In the genomic region with DNA sequence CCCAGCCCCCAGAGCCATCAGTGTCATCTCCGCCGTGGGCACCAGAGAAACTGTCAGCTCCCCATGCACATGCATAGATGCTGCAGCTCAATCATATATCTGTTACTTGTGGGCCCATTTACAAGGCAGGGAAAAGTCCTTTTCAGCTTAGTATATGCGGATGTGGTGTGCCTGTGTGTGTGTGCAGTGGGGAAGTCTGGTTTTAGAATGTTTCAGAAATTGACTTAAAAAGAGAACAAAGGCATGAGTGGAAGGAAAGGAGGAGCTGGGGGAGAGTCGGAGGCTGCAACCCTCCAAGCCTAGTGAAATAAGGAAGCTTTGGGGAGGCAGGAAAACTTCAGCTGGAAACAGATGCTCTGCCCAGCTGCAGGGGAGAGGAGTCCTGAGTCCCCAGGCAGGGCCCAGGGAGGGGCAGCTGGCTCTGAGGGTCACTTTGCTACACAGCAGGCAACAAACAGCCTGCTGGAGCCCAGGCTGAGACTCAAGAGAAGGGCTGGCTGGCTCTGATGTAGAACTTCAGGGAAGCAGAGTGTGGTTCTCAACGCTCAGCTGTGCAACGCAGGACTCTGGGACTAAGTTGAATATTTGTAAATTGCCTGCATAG, we compare ENCODE assay signal across 24 cellular contexts. TPM values are rescaled to one million over a fixed set of nuclear protein-coding genes. Genes with fewer than 3 reads are reported as not detected.
DNase-seq lines count a peak whose midpoint lies in the region; ATAC-seq and TF ChIP-seq lines count a peak whose summit lies in the region.
"Had no signal": no experiment of that assay in that cellular context is flagged by ENCODE, and none has a peak within 500 bp of the region (broad histone marks: within the 10 kb centered on the region; RNA-seq: fewer than 3 reads in every experiment).

No MANE protein-coding gene starts in this region.

- H3K9me3 Mint-ChIP-seq in natural killer cell treated with Interleukin-12 subunit alpha and Interleukin-12 subunit beta and Interleukin-15 and Interleukin-18, amount 100 ng/mL, for 72 hours: no peaks in the 10 kb centered on the region
- H3K9me3 Mint-ChIP-seq: activated T-helper 1 cell treated with anti-CD3 and anti-CD28 coated beads, Interleukin-12 subunit alpha, Interleukin-12 subunit beta, Interleukin-2, Interleukin-4 antibody, amounts not matched to agents 30 ng/mL and 10 ng/mL and 1 ng/mL, durations not matched to agents 14 hours and 24 hours and 36 hours; WTC11 had no signal

- H3K27ac ChIP-seq in right cardiac atrium (ENCODE audit: low read length) (no peak overlapping the region), RWPE1 (peak overlapping the region; percentile 100), psoas muscle (no peak overlapping the region)

- no peak overlapping the region for H3K4me3 ChIP-seq in right cardiac atrium (ENCODE audit: low read length)
- no peak overlapping the region for H3K4me3 ChIP-seq in psoas muscle
- H3K4me3 ChIP-seq: smooth muscle cell had no signal

- H3K27me3 ChIP-seq in right cardiac atrium (ENCODE audit: control insufficient read depth, insufficient read depth) (no peaks in the 10 kb centered on the region), psoas muscle (ENCODE audit: insufficient read depth in 3 of 3, low read length in 2 of 3) (peaks cover 0 to 9% (median 0%) of the 10 kb centered on the region in 3 donors)

- DNase-seq in Right ventricle myocardium superior: no peak
- DNase-seq in right cardiac atrium: no peak
- DNase-seq in KBM-7: peak; percentile 54
- no peak for DNase-seq in RWPE1 (ENCODE audit: low spot score)
- DNase-seq in pons (ENCODE audit: low spot score): peak; percentile 45
- DNase-seq in psoas muscle: no peak
- DNase-seq in natural killer cell treated with Interleukin-12 subunit alpha and Interleukin-12 subunit beta and Interleukin-15 and Interleukin-18, amount 100 ng/mL, for 72 hours (ENCODE audit: low spot score): no peak
- DNase-seq: activated naive CD4-positive, alpha-beta T cell treated with anti-CD3 and anti-CD28 coated beads, Interleukin-2, amount 50 U/mL, for 16 hours; cerebellar nuclear complex; COR-L47; foreskin fibroblast; hippocampal formation; NCI-H1048; NCI-H187 treated with DMSO at 0.1 percent for 48 hours; NCI-H2227 treated with DMSO at 0.1 percent for 48 hours; NCI-H774; PC-3; stimulated activated naive B cell treated with anti-CD40 and anti-IgM and Interleukin-4, amounts not matched to agents 10 μg/mL and 1 μg/mL and 100 μg/mL, for 72 hours had no signal

- no peaks in the 10 kb centered on the region for H3K36me3 ChIP-seq in psoas muscle (ENCODE audit: insufficient read depth in 1 of 2, low read depth in 1 of 2)

- H3K9me3 ChIP-seq in right cardiac atrium (ENCODE audit: control insufficient read depth, low read length): no peaks in the 10 kb centered on the region
- no peaks in the 10 kb centered on the region for H3K9me3 ChIP-seq in psoas muscle

- ATAC-seq in Right ventricle myocardium superior (ENCODE audit: poor library complexity) (peak; percentile 10), right cardiac atrium (no peak), psoas muscle (no peak)
- no peak for ATAC-seq in natural killer cell treated with Interleukin-12 subunit alpha and Interleukin-12 subunit beta and Interleukin-15 and Interleukin-18, amount 100 ng/mL, for 72 hours
- ATAC-seq: PC-3, WTC11 had no signal

- in situ Hi-C loops in KBM-7 (cut with MboI; ENCODE audit: low pct_unique_long_range_greater_than_20kb, low sequenced_read_pairs): no loop called here

- TF ChIP-seq CTCF in RWPE1 (conservative IDR thresholded peaks at IDR 0.05; ENCODE audit: low read depth) (no peak), psoas muscle (IDR thresholded peaks at IDR 0.05) (no peak)

- H3K4me3 Mint-ChIP-seq in natural killer cell treated with Interleukin-12 subunit alpha and Interleukin-12 subunit beta and Interleukin-15 and Interleukin-18, amount 100 ng/mL, for 72 hours: no peak overlapping the region
- H3K4me3 Mint-ChIP-seq: activated T-helper 1 cell treated with anti-CD3 and anti-CD28 coated beads, Interleukin-12 subunit alpha, Interleukin-12 subunit beta, Interleukin-2, Interleukin-4 antibody, amounts not matched to agents 30 ng/mL and 10 ng/mL and 1 ng/mL, durations not matched to agents 14 hours and 24 hours and 36 hours; stimulated activated naive B cell treated with anti-CD40 and anti-IgM and Interleukin-4, amounts not matched to agents 10 μg/mL and 1 μg/mL and 100 μg/mL, for 72 hours; WTC11 had no signal

- WGBS in right cardiac atrium: 59% methylated on average over 6 of the region's 6 CpGs
- WGBS in psoas muscle, 3 donors: 51 to 57% (median 56%) methylated on average over 6 of the region's 6 CpGs

- CTCF ChIA-PET in RWPE1 (lab: Yijun Ruan, JAX): interaction anchor here (0.6 to 1.2 kb wide), 4 partner anchors 32 to 223 kb away, joined by 3 to 4 read pairs (median 3); no protein-coding TSS in a partner anchor

- H3K4me1 ChIP-seq in right cardiac atrium (ENCODE audit: control insufficient read depth, insufficient read depth, low read length) (no peaks in the 10 kb centered on the region), psoas muscle (no peaks in the 10 kb centered on the region)

- POLR2A ChIA-PET in RWPE1 (lab: Yijun Ruan, JAX; ENCODE audit: low non-redundant PET): no interaction called here

- peaks cover 5 to 11% of the 10 kb centered on the region in 2 donors for H3K4me1 Mint-ChIP-seq in natural killer cell treated with Interleukin-12 subunit alpha and Interleukin-12 subunit beta and Interleukin-15 and Interleukin-18, amount 100 ng/mL, for 72 hours (ENCODE audit: low read depth in 2 of 2)

- H3K27me3 Mint-ChIP-seq in natural killer cell treated with Interleukin-12 subunit alpha and Interleukin-12 subunit beta and Interleukin-15 and Interleukin-18, amount 100 ng/mL, for 72 hours: peaks cover 43 to 53% of the 10 kb centered on the region in 2 donors

- H3K27ac Mint-ChIP-seq in natural killer cell treated with Interleukin-12 subunit alpha and Interleukin-12 subunit beta and Interleukin-15 and Interleukin-18, amount 100 ng/mL, for 72 hours: no peak overlapping the region
- H3K27ac Mint-ChIP-seq: activated T-helper 1 cell treated with anti-CD3 and anti-CD28 coated beads, Interleukin-12 subunit alpha, Interleukin-12 subunit beta, Interleukin-2, Interleukin-4 antibody, amounts not matched to agents 30 ng/mL and 10 ng/mL and 1 ng/mL, durations not matched to agents 14 hours and 24 hours and 36 hours; stimulated activated naive B cell treated with anti-CD40 and anti-IgM and Interleukin-4, amounts not matched to agents 10 μg/mL and 1 μg/mL and 100 μg/mL, for 72 hours; WTC11 had no signal

- intact Hi-C loops in Right ventricle myocardium superior (cut with DNase I): no loop called here
- intact Hi-C loops in right cardiac atrium (cut with DNase I): no loop called here
- intact Hi-C loops in psoas muscle (cut with DNase I): loop anchor here in 1 of 2 donors (5.0 kb wide), 1 partner anchor 236 kb away; a partner anchor contains a TSS

- no peaks in the 10 kb centered on the region for H3K36me3 Mint-ChIP-seq in natural killer cell treated with Interleukin-12 subunit alpha and Interleukin-12 subunit beta and Interleukin-15 and Interleukin-18, amount 100 ng/mL, for 72 hours
- H3K36me3 Mint-ChIP-seq: WTC11 had no signal

RNA-seq across cellular contexts. Expression of a gene that starts 11.1 kb away (rescaled TPM):
- not detected for total RNA-seq in Right ventricle myocardium superior
- not detected for total RNA-seq in right cardiac atrium
- not detected for polyA plus RNA-seq in right cardiac atrium
- total RNA-seq in psoas muscle: not detected
- polyA plus RNA-seq in psoas muscle: not detected
- total RNA-seq in natural killer cell treated with Interleukin-12 subunit alpha and Interleukin-12 subunit beta and Interleukin-15 and Interleukin-18, amount 100 ng/mL, for 72 hours: not detected
- total RNA-seq: activated T-helper 1 cell treated with anti-CD3 and anti-CD28 coated beads, Interleukin-12 subunit alpha, Interleukin-12 subunit beta, Interleukin-2, Interleukin-4 antibody, amounts not matched to agents 30 ng/mL and 10 ng/mL and 1 ng/mL, durations not matched to agents 14 hours and 24 hours and 36 hours; epithelial cell of proximal tubule; PC-3; SK-MEL-5; smooth muscle cell; WTC11 had no signal
- polyA plus RNA-seq: liver, smooth muscle cell had no signal

RNA-seq across cellular contexts. Expression of a gene that starts 20.4 kb away (rescaled TPM):
- total RNA-seq in Right ventricle myocardium superior (0.38 TPM), right cardiac atrium (under 1 TPM; 0.38 to 0.94 (median 0.67) TPM), psoas muscle (under 1 TPM in 3 of 4 donors, not detected in 1; 0.21 to 0.50 (median 0.49) TPM)
- polyA plus RNA-seq in right cardiac atrium (0.45 TPM), psoas muscle (under 1 TPM; 0.09 to 0.27 (median 0.21) TPM)
- not detected for total RNA-seq in natural killer cell treated with Interleukin-12 subunit alpha and Interleukin-12 subunit beta and Interleukin-15 and Interleukin-18, amount 100 ng/mL, for 72 hours
- total RNA-seq: activated T-helper 1 cell treated with anti-CD3 and anti-CD28 coated beads, Interleukin-12 subunit alpha, Interleukin-12 subunit beta, Interleukin-2, Interleukin-4 antibody, amounts not matched to agents 30 ng/mL and 10 ng/mL and 1 ng/mL, durations not matched to agents 14 hours and 24 hours and 36 hours; epithelial cell of proximal tubule; PC-3; SK-MEL-5; smooth muscle cell; WTC11 had no signal
- polyA plus RNA-seq: smooth muscle cell had no signal

RNA-seq across cellular contexts. Expression of a gene that starts 35.8 kb away (rescaled TPM):
- total RNA-seq in Right ventricle myocardium superior: not detected
- total RNA-seq in right cardiac atrium: not detected
- polyA plus RNA-seq in right cardiac atrium: not detected
- total RNA-seq in psoas muscle: not detected
- not detected for polyA plus RNA-seq in psoas muscle
- total RNA-seq in natural killer cell treated with Interleukin-12 subunit alpha and Interleukin-12 subunit beta and Interleukin-15 and Interleukin-18, amount 100 ng/mL, for 72 hours: not detected
- total RNA-seq: activated T-helper 1 cell treated with anti-CD3 and anti-CD28 coated beads, Interleukin-12 subunit alpha, Interleukin-12 subunit beta, Interleukin-2, Interleukin-4 antibody, amounts not matched to agents 30 ng/mL and 10 ng/mL and 1 ng/mL, durations not matched to agents 14 hours and 24 hours and 36 hours; epithelial cell of proximal tubule; PC-3; SK-MEL-5; smooth muscle cell; WTC11 had no signal
- polyA plus RNA-seq: liver had no signal

RNA-seq across cellular contexts. Expression of a gene that starts 57.2 kb away (rescaled TPM):
- total RNA-seq in Right ventricle myocardium superior (1.00 TPM), right cardiac atrium (1 to 10 TPM in 3 of 4 donors, under 1 TPM in 1; 0.62 to 2.1 (median 1.5) TPM), psoas muscle (under 1 TPM; 0.32 to 0.44 (median 0.41) TPM)
- polyA plus RNA-seq in right cardiac atrium (0.11 TPM), psoas muscle (under 1 TPM; 0.03 to 0.27 (median 0.18) TPM)
- total RNA-seq in natural killer cell treated with Interleukin-12 subunit alpha and Interleukin-12 subunit beta and Interleukin-15 and Interleukin-18, amount 100 ng/mL, for 72 hours: 1 to 10 TPM; 1.5 to 5.8 TPM
- total RNA-seq: PC-3, smooth muscle cell, WTC11 had no signal
- polyA plus RNA-seq: smooth muscle cell had no signal

Comparison
In these comparisons a context has a peak if more than half of its experiments do, and no peak if none do; other contexts are left out.
1. DNase-seq: peak in KBM-7 (single experiment) and pons (single experiment); none in Right ventricle myocardium superior (single experiment), right cardiac atrium (0 of 3), RWPE1 (single experiment), psoas muscle (0 of 2) and natural killer cell treated with Interleukin-12 subunit alpha and Interleukin-12 subunit beta and Interleukin-15 and Interleukin-18, amount 100 ng/mL, for 72 hours (single experiment).